ENCODE assay signal across 12 cellular contexts in genomic region chr7:74466196-74466813, GRCh38. TPM values are rescaled to one million over a fixed set of nuclear protein-coding genes. Genes with fewer than 3 reads are reported as not detected.
DNase-seq lines count a peak whose midpoint lies in the region; ATAC-seq, FAIRE-seq and TF ChIP-seq lines count a peak whose summit lies in the region.
"Had no signal": no experiment of that assay in that cellular context is flagged by ENCODE, and none has a peak within 500 bp of the region (broad histone marks: within the 10 kb centered on the region; RNA-seq: fewer than 3 reads in every experiment).

No MANE protein-coding gene starts in this region.

- H3K4me3 ChIP-seq in DOHH2 (ENCODE audit: low read length) (peak overlapping the region; percentile 62), body of pancreas (no peak overlapping the region), rectal smooth muscle tissue (ENCODE audit: low read length) (no peak overlapping the region), H7 (ENCODE audit: insufficient read depth, low read depth, low read length) (no peak overlapping the region)
- H3K4me3 ChIP-seq: ascending aorta, spleen had no signal

- H3K27ac ChIP-seq in DOHH2 (ENCODE audit: low read depth, low read length) (peak overlapping the region; percentile 90), body of pancreas (peak overlapping the region in 1 of 4 donors; percentile 18), rectal smooth muscle tissue (ENCODE audit: low read depth, low read length) (peak overlapping the region; percentile 72)
- H3K27ac ChIP-seq: ascending aorta, C4-2B, spleen had no signal

- WGBS in body of pancreas, 2 donors, result 66 to 89% methylated on average over 3 to 21 of the region's 21 CpGs

- no peak for TF ChIP-seq CTCF in DOHH2 (IDR thresholded peaks at IDR 0.05; ENCODE audit: low read depth, low read length, poor library complexity, severe bottlenecking)
- TF ChIP-seq CTCF in body of pancreas (IDR thresholded peaks at IDR 0.05), result no peak

- intact Hi-C loops in body of pancreas (cut with DNase I), result no loop called here

- peak overlapping the region; percentile 82 for H3K4me2 ChIP-seq in DOHH2 (ENCODE audit: low read length)

- TF ChIP-seq POLR2A in body of pancreas (IDR thresholded peaks at IDR 0.05), result peak in 1 of 3 donors; percentile 28

- H3K4me1 ChIP-seq in DOHH2 (ENCODE audit: control insufficient read depth, low read length) (peaks cover 80% of the 10 kb centered on the region), body of pancreas (peaks cover 7% of the 10 kb centered on the region), rectal smooth muscle tissue (ENCODE audit: control insufficient read depth, insufficient read depth, low read length) (peaks cover 4% of the 10 kb centered on the region)
- H3K4me1 ChIP-seq: ascending aorta, spleen had no signal

- H4K20me1 ChIP-seq in DOHH2 (ENCODE audit: control insufficient read depth, insufficient read depth, low read depth, low read length), result no peaks in the 10 kb centered on the region; the same call in 1 of the 2 replicates

- no peaks in the 10 kb centered on the region for H3K9me2 ChIP-seq in DOHH2 (replicated peaks; ENCODE audit: control insufficient read depth, low read length)

- H3K79me2 ChIP-seq in DOHH2 (ENCODE audit: control insufficient read depth, low read length), result peaks cover 98% of the 10 kb centered on the region

- ATAC-seq in body of pancreas (peak; percentile 46), HG03432 (IDR thresholded peaks at IDR 0.05; ENCODE audit: unreplicated experiment) (no peak)

- peaks cover 27% of the 10 kb centered on the region for H3F3A ChIP-seq in DOHH2 (ENCODE audit: control insufficient read depth, insufficient read depth)

- H3K27me3 ChIP-seq in DOHH2 (ENCODE audit: control insufficient read depth, low read length), result no peaks in the 10 kb centered on the region
- H3K27me3 ChIP-seq in body of pancreas, result no peaks in the 10 kb centered on the region
- no peaks in the 10 kb centered on the region for H3K27me3 ChIP-seq in rectal smooth muscle tissue (ENCODE audit: control insufficient read depth, insufficient read depth, low read length)
- H3K27me3 ChIP-seq in H7 (ENCODE audit: control insufficient read depth, insufficient read depth, low read length), result no peaks in the 10 kb centered on the region
- H3K27me3 ChIP-seq: ascending aorta, spleen had no signal

- peak in 3 of 4 donors; percentile 39 to 46 (median 46) for DNase-seq in body of pancreas
- no peak for DNase-seq in GM19240 (ENCODE audit: insufficient read length, low spot score)
- DNase-seq in inferior parietal cortex (ENCODE audit: extremely low spot score), result no peak
- no peak for DNase-seq in H7
- DNase-seq: spleen; stimulated activated CD8-positive, alpha-beta memory T cell treated with anti-CD3 and anti-CD28 coated beads, Interleukin-4, amount 100 ng/mL, for 48 hours had no signal

- peak overlapping the region; percentile 10 for H3K9ac ChIP-seq in rectal smooth muscle tissue (ENCODE audit: low read length)

- H3K9me3 ChIP-seq in DOHH2 (ENCODE audit: control insufficient read depth, insufficient read depth, low read length), result no peaks in the 10 kb centered on the region
- H3K9me3 ChIP-seq in body of pancreas, result no peaks in the 10 kb centered on the region
- H3K9me3 ChIP-seq: ascending aorta, spleen had no signal

- peak; percentile 80 for FAIRE-seq in islet of Langerhans (lab: Jason Lieb, UNC)

- H3K36me3 ChIP-seq in DOHH2 (ENCODE audit: control insufficient read depth, low read length) (peaks cover 24% of the 10 kb centered on the region), body of pancreas (replicated peaks in 1 of 2; ENCODE audit: insufficient read depth in 1 of 2, low read depth in 2 of 2) (no peaks in the 10 kb centered on the region), rectal smooth muscle tissue (ENCODE audit: control insufficient read depth, insufficient read depth, low read length) (no peaks in the 10 kb centered on the region), H7 (replicated peaks; ENCODE audit: control insufficient read depth, insufficient read depth, low read length) (no peaks in the 10 kb centered on the region; the same call in none of the 2 replicates)
- H3K36me3 ChIP-seq: ascending aorta, spleen had no signal

RNA-seq across cellular contexts. Expression of gene GTF2IRD1, which starts 12.6 kb away (rescaled TPM):
- total RNA-seq in body of pancreas, result 10 to 100 TPM in 1 of 2 donors, 1 to 10 TPM in 1; 9.2 to 11.2 TPM
- 19.6 and 21.1 TPM in 2 replicates for total RNA-seq in H7 (2014; rRNA removed; shearing (Covaris generic))

Comparison
In these comparisons a context has a peak if more than half of its experiments do, and no peak if none do; other contexts are left out.
1. DNase-seq: peak in body of pancreas (3 of 4); none in GM19240 (single experiment), inferior parietal cortex (single experiment) and H7 (single experiment).